8 cellular contexts compared by ENCODE assay signal in the genomic region with DNA sequence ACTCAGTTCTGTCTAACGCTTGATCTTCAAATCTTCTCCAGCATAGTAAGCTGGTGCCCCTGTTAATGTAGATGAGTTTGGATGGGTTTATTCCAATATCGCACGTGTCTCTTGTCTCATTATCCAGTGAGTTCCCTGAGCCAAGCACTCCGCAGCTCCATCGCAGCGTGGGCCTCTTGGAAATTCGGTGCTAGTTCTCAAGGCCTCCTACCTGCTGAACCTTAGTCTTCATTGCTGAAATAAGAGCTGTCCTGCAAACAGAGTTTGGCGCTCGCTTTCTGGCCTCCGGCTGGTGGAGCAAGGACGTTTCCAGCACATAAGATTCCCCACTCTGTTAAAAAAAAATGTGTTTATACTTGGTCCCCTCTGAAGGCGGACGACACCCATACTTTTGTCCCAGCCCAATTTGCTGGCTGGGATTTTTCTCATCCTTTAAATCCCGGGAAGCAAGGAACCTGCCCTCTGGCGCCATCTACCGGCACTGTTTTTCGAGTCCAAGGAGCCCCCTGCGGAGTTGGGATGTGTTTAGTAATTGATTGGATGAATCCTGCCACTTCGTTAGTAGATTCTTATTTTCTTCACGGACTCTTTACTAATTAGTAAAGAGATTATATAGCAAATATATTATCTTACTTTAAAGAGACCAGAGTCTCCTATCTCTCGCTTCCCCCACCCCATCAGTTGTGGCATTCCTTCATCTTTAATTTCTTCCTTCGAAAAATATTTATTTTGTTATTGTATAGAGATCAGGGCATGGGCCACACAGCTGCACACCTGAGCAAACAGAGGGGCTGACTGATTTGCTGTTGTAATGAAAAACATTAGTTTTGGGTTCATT. TPM values are rescaled to one million over a fixed set of nuclear protein-coding genes. Genes with fewer than 3 reads are reported as not detected.
A peak's percentile ranks its signal among the peaks of the same experiment; 100 is the strongest.
DNase-seq lines count a peak whose midpoint lies in the region; ATAC-seq lines count a peak whose summit lies in the region.

No MANE protein-coding gene starts in this region.

- no peaks in the 10 kb centered on the region for H3K79me1 ChIP-seq in neuronal stem cell (ENCODE audit: low read depth, low read length)

- H2BK15ac ChIP-seq in neuronal stem cell (ENCODE audit: low read length): no peak overlapping the region

- H2BK12ac ChIP-seq in neuronal stem cell (ENCODE audit: low read length): no peak overlapping the region

- no peak overlapping the region for H3K27ac ChIP-seq in neuronal stem cell (replicated peaks; ENCODE audit: low read length)

- no peak overlapping the region for H3K4me3 ChIP-seq in neuronal stem cell (ENCODE audit: low read length in 2 of 2)

- H4K91ac ChIP-seq in neuronal stem cell (ENCODE audit: low read depth, low read length, poor library complexity): no peak overlapping the region

- no peak overlapping the region for H2BK5ac ChIP-seq in neuronal stem cell (ENCODE audit: low read length)

- no peak for ATAC-seq in HG03521 (IDR thresholded peaks at IDR 0.05; ENCODE audit: unreplicated experiment)

- peaks cover 4 to 11% of the 10 kb centered on the region in 2 donors for H3K4me1 ChIP-seq in neuronal stem cell (ENCODE audit: control insufficient read depth in 2 of 2, insufficient read depth in 1 of 2, low read depth in 1 of 2, low read length in 2 of 2)

- peak overlapping the region; percentile 23 for H3K18ac ChIP-seq in neuronal stem cell (ENCODE audit: low read length)

- no peak overlapping the region for H4K8ac ChIP-seq in neuronal stem cell (ENCODE audit: low read depth, low read length)

- no peak overlapping the region for H2AFZ ChIP-seq in neuronal stem cell (ENCODE audit: low read length)

- H3K27me3 ChIP-seq in neuronal stem cell (ENCODE audit: control insufficient read depth in 3 of 3, insufficient read depth in 3 of 3, low read depth in 1 of 3, low read length in 3 of 3): no peaks in the 10 kb centered on the region

- H3K36me3 ChIP-seq in neuronal stem cell (replicated peaks in 1 of 2; ENCODE audit: control insufficient read depth in 2 of 2, insufficient read depth in 2 of 2, low read length in 2 of 2): no peaks in the 10 kb centered on the region

- no peak overlapping the region for H3K9ac ChIP-seq in neuronal stem cell (ENCODE audit: low read depth, low read length, poor library complexity)

- H3K4ac ChIP-seq in neuronal stem cell (ENCODE audit: low read length): no peak overlapping the region

- no CpG with 5 or more reads among the region's 22 CpGs for WGBS in neuronal stem cell (ENCODE audit: extremely low coverage in 2 of 2, insufficient read length in 2 of 2, insufficient replicate concordance in 1 of 2), 2 donors

- no peak overlapping the region for H3K14ac ChIP-seq in neuronal stem cell (ENCODE audit: low read length)

- no peak overlapping the region for H3K4me2 ChIP-seq in neuronal stem cell (ENCODE audit: insufficient read depth, low read length, poor library complexity, severe bottlenecking)

- H2AK5ac ChIP-seq in neuronal stem cell (ENCODE audit: low read depth, low read length): no peak overlapping the region

- H3K9me3 ChIP-seq in neuronal stem cell (replicated peaks in 1 of 2; ENCODE audit: control insufficient read depth in 2 of 2, insufficient read depth in 1 of 2, low read depth in 1 of 2, low read length in 2 of 2): peaks cover 0 to 2% of the 10 kb centered on the region in 2 donors

- DNase-seq in NK-92 treated with Interleukin-12 subunit alpha and Interleukin-12 subunit beta, amount 100 ng/mL, for 24 hours (lab: John Stamatoyannopoulos, UW): peak; percentile 33
- DNase-seq in NK-92 (lab: John Stamatoyannopoulos, UW; ENCODE audit: unreplicated experiment) (no peak), NCI-H2196 (lab: John Stamatoyannopoulos, UW; ENCODE audit: unreplicated experiment) (peak; percentile 74), activated T-cell treated with anti-CD3 and anti-CD28 coated beads for 1 hour (ENCODE audit: low read depth) (peak; percentile 39), fibroblast of peridontal ligament (ENCODE audit: extremely low read depth) (peak; percentile 79), neuronal stem cell (ENCODE audit: low spot score) (peak; percentile 72), NCI-H1048 (lab: John Stamatoyannopoulos, UW) (no peak)

- no peak overlapping the region for H2BK120ac ChIP-seq in neuronal stem cell (ENCODE audit: low read depth, low read length)

- H3K23ac ChIP-seq in neuronal stem cell (ENCODE audit: low read depth, low read length, poor library complexity): no peak overlapping the region

RNA-seq across cellular contexts. Expression of a gene that starts 14.7 kb away (rescaled TPM):
- 6.3 TPM for polyA plus RNA-seq in neuronal stem cell (2013, experiment 1 of 2)
- polyA plus RNA-seq in neuronal stem cell (2013, experiment 2 of 2): 6.3 TPM

Comparison
In these comparisons a context has a peak if more than half of its experiments do, and no peak if none do; other contexts are left out.
1. DNase-seq: peak in NK-92 treated with Interleukin-12 subunit alpha and Interleukin-12 subunit beta, amount 100 ng/mL, for 24 hours (single experiment), NCI-H2196 (single experiment), activated T-cell treated with anti-CD3 and anti-CD28 coated beads for 1 hour (single experiment), fibroblast of peridontal ligament (single experiment) and neuronal stem cell (single experiment); none in NK-92 (single experiment) and NCI-H1048 (single experiment).